Comparison of ENCODE assay signal across 2 cellular contexts in the genomic region with DNA sequence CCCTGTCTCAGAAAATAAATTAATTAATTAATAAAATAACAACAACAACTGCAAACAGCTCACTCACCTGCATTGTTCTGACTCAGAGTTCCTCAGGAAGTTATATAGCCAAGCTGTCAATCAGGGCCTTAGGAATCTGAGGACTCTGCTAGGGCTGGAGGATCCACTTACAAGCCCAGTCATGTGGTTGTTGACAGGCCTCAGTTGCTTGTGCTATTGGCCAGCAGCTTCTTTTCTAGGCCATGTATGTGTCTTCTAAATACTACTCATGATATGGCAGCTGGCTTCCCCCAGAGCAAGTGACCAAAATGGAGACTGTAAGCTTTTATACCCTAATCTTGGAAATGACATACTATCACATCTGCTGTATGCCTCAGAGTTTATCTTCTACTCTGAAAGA.
TF ChIP-seq lines count a peak whose summit lies in the region.

No MANE protein-coding gene starts in this region.

TF ChIP-seq in IMR-90, 13 proteins besides CTCF, POLR2A, EP300 and RAD21:
- no peak for TF ChIP-seq MAZ (IDR thresholded peaks at IDR 0.05; ENCODE audit: borderline replicate concordance, low read depth, low read length)

TF ChIP-seq in endothelial cell of umbilical vein, 7 proteins besides CTCF, POLR2A, EP300 and RAD21:
- TF ChIP-seq, protein P1, sequence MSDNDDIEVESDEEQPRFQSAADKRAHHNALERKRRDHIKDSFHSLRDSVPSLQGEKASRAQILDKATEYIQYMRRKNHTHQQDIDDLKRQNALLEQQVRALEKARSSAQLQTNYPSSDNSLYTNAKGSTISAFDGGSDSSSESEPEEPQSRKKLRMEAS (IDR thresholded peaks at IDR 0.05; ENCODE audit: insufficient read depth, insufficient read length): no peak
- TF ChIP-seq GATA2 (IDR thresholded peaks at IDR 0.05; ENCODE audit: insufficient read depth, insufficient read length, low read depth, low read length): no peak
- TF ChIP-seq EZH2 (IDR thresholded peaks at IDR 0.05; ENCODE audit: borderline replicate concordance, low read depth, low read length, severe bottlenecking): no peak
- TF ChIP-seq MYC (IDR thresholded peaks at IDR 0.05; ENCODE audit: low read depth, low read length): no peak
- TF ChIP-seq FOS (IDR thresholded peaks at IDR 0.05; ENCODE audit: borderline replicate concordance, insufficient read depth, low read length): no peak
- TF ChIP-seq JUN (IDR thresholded peaks at IDR 0.05; ENCODE audit: borderline replicate concordance, insufficient read depth, insufficient read length, low read depth): no peak
- TF ChIP-seq POLR2AphosphoS5 (IDR thresholded peaks at IDR 0.05; ENCODE audit: insufficient read depth, low read depth, low read length): no peak
